In genomic region chr20:41136336-41136694, GRCh38 we compare ENCODE assay signal across 8 cellular contexts. TPM values are rescaled to one million over a fixed set of nuclear protein-coding genes. Genes with fewer than 3 reads are reported as not detected.
DNase-seq lines count a peak whose midpoint lies in the region; ATAC-seq and TF ChIP-seq lines count a peak whose summit lies in the region.

No MANE protein-coding gene starts in this region.

- DNase-seq in heart left ventricle (no peak), left ventricle myocardium superior (no peak), adrenal gland (no peak), lower leg skin (ENCODE audit: low spot score in 2 of 2) (no peak), upper lobe of right lung (no peak), NCI-H774 (lab: John Stamatoyannopoulos, UW) (no peak)

- peak overlapping the region; percentile 89 to 100 (median 98) for H3K27ac ChIP-seq in heart left ventricle
- H3K27ac ChIP-seq in adrenal gland = peak overlapping the region in 4 of 5 donors; percentile 91 to 97 (median 94)
- peak overlapping the region; percentile 93 for H3K27ac ChIP-seq in upper lobe of right lung

- H3K27me3 ChIP-seq in heart left ventricle = peaks cover 0 to 4% (median 0%) of the 10 kb centered on the region in 9 donors
- H3K27me3 ChIP-seq in adrenal gland = no peaks in the 10 kb centered on the region
- no peaks in the 10 kb centered on the region for H3K27me3 ChIP-seq in upper lobe of right lung

- TF ChIP-seq CTCF in heart left ventricle (IDR thresholded peaks at IDR 0.05) = no peak
- TF ChIP-seq CTCF in adrenal gland (IDR thresholded peaks at IDR 0.05) = no peak
- no peak for TF ChIP-seq CTCF in lower leg skin (IDR thresholded peaks at IDR 0.05)
- no peak for TF ChIP-seq CTCF in upper lobe of right lung (IDR thresholded peaks at IDR 0.05)

- intact Hi-C loops in heart left ventricle (cut with DNase I) = loop anchor here in 7 of 10 donors (1.0 to 10.0 kb wide), 13 partner anchors 36 to 556 kb away; partner anchors contain the start of genes LPIN3 (in 3 of the 7) and ZHX3 (in 1 of the 7)
- intact Hi-C loops in left ventricle myocardium superior (cut with micrococcal nuclease) = no loop called here
- intact Hi-C loops in adrenal gland (cut with DNase I) = no loop called here
- intact Hi-C loops in lower leg skin (cut with DNase I; ENCODE audit: low total_unique reads) = no loop called here
- intact Hi-C loops in upper lobe of right lung (cut with DNase I) = loop anchor here (10.0 kb wide), 1 partner anchor 198 kb away; no protein-coding TSS in a partner anchor

- H3K4me1 ChIP-seq in heart left ventricle (peaks cover 6 to 46% (median 37%) of the 10 kb centered on the region in 12 donors), adrenal gland (replicated peaks in 1 of 2) (peaks cover 0 to 40% of the 10 kb centered on the region in 2 donors), upper lobe of right lung (peaks cover 34% of the 10 kb centered on the region)

- H3K9me3 ChIP-seq in heart left ventricle (no peaks in the 10 kb centered on the region), adrenal gland (replicated peaks in 1 of 3) (no peaks in the 10 kb centered on the region), upper lobe of right lung (no peaks in the 10 kb centered on the region)

- H3K4me3 ChIP-seq in heart left ventricle = peak overlapping the region; percentile 56 to 100 (median 94)
- H3K4me3 ChIP-seq in adrenal gland = peak overlapping the region in 3 of 4 donors; percentile 26 to 94 (median 80)
- peak overlapping the region; percentile 80 for H3K4me3 ChIP-seq in lower leg skin (ENCODE audit: low read depth, poor library complexity, severe bottlenecking)
- H3K4me3 ChIP-seq in upper lobe of right lung = peak overlapping the region; percentile 90

- WGBS in heart left ventricle, 4 donors = 15 to 21% (median 17%) methylated on average over 17 of the region's 17 CpGs
- 15 to 20% (median 19%) methylated on average over 16 to 17 of the region's 17 CpGs for WGBS in adrenal gland, 4 donors
- 26 to 38% methylated on average over 9 to 17 of the region's 17 CpGs for WGBS in lower leg skin, 2 donors

- TF ChIP-seq POLR2A in heart left ventricle (IDR thresholded peaks at IDR 0.05) = no peak
- no peak for TF ChIP-seq POLR2A in adrenal gland (IDR thresholded peaks at IDR 0.05)
- no peak for TF ChIP-seq POLR2A in lower leg skin (IDR thresholded peaks at IDR 0.05)

- ATAC-seq in heart left ventricle (peak in 1 of 4 donors; percentile 1), left ventricle myocardium superior (no peak), upper lobe of right lung (no peak), HG02870 (IDR thresholded peaks at IDR 0.05; ENCODE audit: unreplicated experiment) (no peak), HG03354 (IDR thresholded peaks at IDR 0.05; ENCODE audit: poor library complexity, severe bottlenecking, unreplicated experiment) (no peak)

- H3K36me3 ChIP-seq in heart left ventricle (no peaks in the 10 kb centered on the region), adrenal gland (replicated peaks in 1 of 2) (no peaks in the 10 kb centered on the region), upper lobe of right lung (no peaks in the 10 kb centered on the region)

RNA-seq across cellular contexts. Expression of gene PLCG1, which starts 1.0 kb away (rescaled TPM):
- total RNA-seq in heart left ventricle (10 to 100 TPM; 32.5 to 72.2 (median 55.9) TPM), left ventricle myocardium superior (56.5 TPM), adrenal gland (100 to 1,000 TPM in 2 of 8 donors, 10 to 100 TPM in 6; 49.3 to 120 (median 82.0) TPM), lower leg skin (100 to 1,000 TPM in 1 of 4 donors, 10 to 100 TPM in 3; 59.0 to 138 (median 72.5) TPM), upper lobe of right lung (120 TPM)
- polyA plus RNA-seq in heart left ventricle (10 to 100 TPM; 37.9 to 44.9 TPM), adrenal gland (100 to 1,000 TPM in 1 of 3 donors, 10 to 100 TPM in 2; 32.9 to 139 (median 78.1) TPM)

Comparison
In these comparisons a context has a peak if more than half of its experiments do, and no peak if none do; other contexts are left out.
1. intact Hi-C loops: an anchor here in heart left ventricle (1.0 to 10.0 kb wide) and upper lobe of right lung (10.0 kb wide); none called in left ventricle myocardium superior, adrenal gland and lower leg skin.